22 cellular contexts compared by ENCODE assay signal in the genomic region with DNA sequence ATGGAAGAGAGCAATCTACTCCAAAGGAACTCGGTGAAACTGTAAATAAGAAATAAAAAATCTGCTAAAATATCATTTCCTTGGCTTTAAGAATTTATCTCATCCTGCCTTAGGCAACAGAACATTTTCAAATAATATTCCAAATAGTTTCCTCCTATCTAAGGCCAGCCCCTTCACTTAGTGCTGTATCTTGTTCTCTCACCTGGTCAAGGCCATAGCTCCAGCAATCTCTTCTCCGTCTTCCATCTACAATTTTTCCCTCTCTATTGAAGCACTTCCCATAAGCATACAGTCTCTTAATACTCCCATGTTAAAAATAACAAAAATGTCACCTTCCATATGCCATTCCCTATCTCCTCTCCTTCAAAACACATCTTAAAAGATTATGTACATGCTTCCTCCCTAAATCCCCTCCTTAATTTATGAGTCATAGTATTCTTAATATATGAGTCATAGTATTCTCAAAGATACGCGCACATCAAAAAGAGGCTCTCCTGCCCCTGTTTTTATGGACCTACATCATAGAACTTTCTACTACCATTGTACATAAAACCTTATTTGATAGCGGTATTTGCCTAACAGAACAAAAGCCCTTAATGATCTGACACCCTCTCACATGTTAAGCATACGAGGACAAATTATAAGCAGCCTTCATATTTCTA.
A peak's percentile ranks its signal among the peaks of the same experiment; 100 is the strongest.
DNase-seq lines count a peak whose midpoint lies in the region; ATAC-seq, FAIRE-seq and TF ChIP-seq lines count a peak whose summit lies in the region.
"Had no signal": no experiment of that assay in that cellular context is flagged by ENCODE, and none has a peak within 500 bp of the region (broad histone marks: within the 10 kb centered on the region; RNA-seq: fewer than 3 reads in every experiment).

No MANE protein-coding gene starts in this region.

- TF ChIP-seq EP300 in GM12878 (IDR thresholded peaks at IDR 0.05; ENCODE audit: borderline replicate concordance in 1 of 2, control insufficient read depth in 1 of 2, low read depth in 2 of 2, low read length in 2 of 2): no peak

- intact Hi-C loops in A673 (cut with micrococcal nuclease; ENCODE audit: unreplicated experiment) (no loop called here), GM12878 (cut with micrococcal nuclease; ENCODE audit: unreplicated experiment) (no loop called here)

- H3K36me3 ChIP-seq in A673 (ENCODE audit: insufficient read depth, low read length, poor library complexity, severe bottlenecking) (no peaks in the 10 kb centered on the region), GM12878 (ENCODE audit: control insufficient read depth in 2 of 2, insufficient read depth in 2 of 2, low read length in 1 of 2) (no peaks in the 10 kb centered on the region), Peyer's patch (no peaks in the 10 kb centered on the region)
- H3K36me3 ChIP-seq: HAP-1, prostate gland, vagina had no signal

- H3K27ac ChIP-seq in A673 (ENCODE audit: low read depth, low read length, poor library complexity, severe bottlenecking): no peak overlapping the region
- no peak overlapping the region for H3K27ac ChIP-seq in GM12878 (ENCODE audit: control insufficient read depth, insufficient read depth)
- H3K27ac ChIP-seq in Peyer's patch: no peak overlapping the region
- H3K27ac ChIP-seq: prostate gland, vagina had no signal

- no peak for FAIRE-seq in HTR-8/SVneo (lab: Jason Lieb, UNC)
- no peak for FAIRE-seq in GM12878 (lab: Jason Lieb, UNC)

- DNase-seq in A673 (ENCODE audit: low spot score): peak; percentile 25
- DNase-seq in HTR-8/SVneo (ENCODE audit: insufficient read length, low spot score): peak; percentile 0
- no peak for DNase-seq in GM12878 (ENCODE audit: low read depth, low spot score)
- DNase-seq in iris pigment epithelial cell (ENCODE audit: low read depth): peak; percentile 16
- no peak for DNase-seq in Peyer's patch
- DNase-seq in activated CD8-positive, alpha-beta memory T cell treated with anti-CD3 and anti-CD28 coated beads, Interleukin-2, amount 50 U/mL, for 4 hours: no peak
- DNase-seq in NCI-H187 treated with DMSO at 0.1 percent for 48 hours (lab: John Stamatoyannopoulos, UW): no peak
- DNase-seq: activated CD4-positive, alpha-beta memory T cell treated with anti-CD3 and anti-CD28 coated beads, Interleukin-2, amount 10 ng/mL, durations not matched to agents 7 days and 5 days; activated T-cell treated with anti-CD3 and anti-CD28 coated beads, Interleukin-2, amount 50 U/mL, for 48 hours; COR-L47; GDM1; MV-4-11; NCI-H748 treated with DMSO at 0.1 percent for 48 hours; stimulated activated CD4-positive, alpha-beta T cell treated with anti-CD3 and anti-CD28 coated beads, Interleukin-15, amount 100 ng/mL, for 24 hours; T-helper 1 cell had no signal

- POLR2A ChIA-PET in A673 (lab: Charles Lee; ENCODE audit: low non-redundant PET): no interaction called here
- POLR2A ChIA-PET in GM12878 (lab: Charles Lee): no interaction called here

- H3K4me2 ChIP-seq in GM12878 (ENCODE audit: control insufficient read depth, insufficient read depth): no peak overlapping the region

- TF ChIP-seq POLR2A in GM12878 (IDR thresholded peaks at IDR 0.05; ENCODE audit: low read depth, low read length) (no peak), Peyer's patch (IDR thresholded peaks at IDR 0.05) (no peak)

- SMC1A ChIA-PET in GM12878 (lab: Charles Lee; ENCODE audit: uncharacterized antibody, unreplicated experiment): no interaction called here

- no peak overlapping the region for H3K4me3 ChIP-seq in A673 (ENCODE audit: low read depth, low read length, poor library complexity, severe bottlenecking)
- no peak overlapping the region for H3K4me3 ChIP-seq in GM12878
- H3K4me3 ChIP-seq in Peyer's patch: no peak overlapping the region
- H3K4me3 ChIP-seq: HAP-1, lung, prostate gland, vagina had no signal

- H2AFZ ChIP-seq in GM12878 (ENCODE audit: control insufficient read depth, low read depth, low read length): no peak overlapping the region

- CTCF ChIA-PET in A673 (lab: Charles Lee) (no interaction called here), GM12878 (lab: Yijun Ruan, JAX) (no interaction called here)

- in situ Hi-C loops in GM12878 (cut with MboI): no loop called here

- no peaks in the 10 kb centered on the region for H3K9me3 ChIP-seq in A673 (ENCODE audit: low read depth, low read length, poor library complexity, severe bottlenecking)
- H3K9me3 ChIP-seq in GM12878 (replicated peaks; ENCODE audit: control insufficient read depth, insufficient read depth, low read length): no peaks in the 10 kb centered on the region
- no peaks in the 10 kb centered on the region for H3K9me3 ChIP-seq in Peyer's patch
- H3K9me3 ChIP-seq: HAP-1, prostate gland, vagina had no signal

- no TSS peak for BruUV-seq in A673 (replicated peaks; lab: Mats Ljungman, UMichigan)
- no TSS peak for BruUV-seq in GM12878 (replicated peaks; lab: Mats Ljungman, UMichigan)

- no peak for TF ChIP-seq RAD21 in GM12878 (IDR thresholded peaks at IDR 0.05; ENCODE audit: insufficient read depth, low read depth, low read length)

- ATAC-seq in GM12878: no peak; the same call in 2 of the 3 replicates
- no peak for ATAC-seq in GM19452 (IDR thresholded peaks at IDR 0.05; ENCODE audit: unreplicated experiment)
- ATAC-seq: natural killer cell treated with Interleukin-12 subunit alpha and Interleukin-12 subunit beta and Interleukin-15 and Interleukin-18, amount 100 ng/mL, for 72 hours; Panc1 had no signal

- H3K27me3 ChIP-seq in A673 (replicated peaks; ENCODE audit: insufficient read depth, low read depth, low read length, poor library complexity) (peaks cover 4% of the 10 kb centered on the region), GM12878 (replicated peaks in 1 of 2; ENCODE audit: control insufficient read depth in 2 of 2, insufficient read depth in 2 of 2, low read length in 1 of 2) (no peaks in the 10 kb centered on the region), Peyer's patch (no peaks in the 10 kb centered on the region)
- H3K27me3 ChIP-seq: vagina had no signal

- no peaks in the 10 kb centered on the region for H3K79me2 ChIP-seq in GM12878 (ENCODE audit: control insufficient read depth, insufficient read depth, low read length)

- no peaks in the 10 kb centered on the region for H3K4me1 ChIP-seq in A673 (ENCODE audit: insufficient read depth, low read length, poor library complexity, severe bottlenecking)
- H3K4me1 ChIP-seq in GM12878 (ENCODE audit: control insufficient read depth, insufficient read depth, low read length): no peaks in the 10 kb centered on the region
- H3K4me1 ChIP-seq in Peyer's patch: no peaks in the 10 kb centered on the region
- H3K4me1 ChIP-seq: HAP-1, prostate gland, vagina had no signal

- H4K20me1 ChIP-seq in GM12878 (ENCODE audit: control insufficient read depth, insufficient read depth): no peaks in the 10 kb centered on the region

- H3K9ac ChIP-seq in GM12878 (ENCODE audit: control insufficient read depth, insufficient read depth, low read length): no peak overlapping the region

- TF ChIP-seq CTCF in A673 (conservative IDR thresholded peaks at IDR 0.05; ENCODE audit: low read depth, low read length) (no peak), GM12878 (IDR thresholded peaks at IDR 0.05 in 2 of 3, conservative IDR thresholded peaks at IDR 0.05 in 1 of 3; ENCODE audit: control insufficient read depth in 2 of 3, extremely low read depth in 1 of 3, insufficient read depth in 1 of 3, low read depth in 3 of 3, low read length in 3 of 3) (no peak), Peyer's patch (IDR thresholded peaks at IDR 0.05) (no peak)

- WGBS in GM12878 (ENCODE audit: insufficient coverage, insufficient replicate concordance, low lambda C conversion rate, missing lambda C conversion rate): 61% methylated on average over 6 of the region's 6 CpGs

- RAD21 ChIA-PET in GM12878 (lab: Charles Lee; ENCODE audit: unreplicated experiment): no interaction called here

TF ChIP-seq in GM12878, 131 proteins besides CTCF, POLR2A, EP300 and RAD21:
- TF ChIP-seq CREB1 (IDR thresholded peaks at IDR 0.05; ENCODE audit: low read depth) (no peak), JUNB (IDR thresholded peaks at IDR 0.05) (peak; percentile 56)

Comparison
In these comparisons a context has a peak if more than half of its experiments do, and no peak if none do; other contexts are left out.
1. DNase-seq: peak in A673 (single experiment), HTR-8/SVneo (single experiment) and iris pigment epithelial cell (single experiment); none in GM12878 (single experiment), Peyer's patch (0 of 3), activated CD8-positive, alpha-beta memory T cell treated with anti-CD3 and anti-CD28 coated beads, Interleukin-2, amount 50 U/mL, for 4 hours (single experiment) and NCI-H187 treated with DMSO at 0.1 percent for 48 hours (single experiment).